2 cellular contexts compared by ENCODE assay signal in the genomic region with DNA sequence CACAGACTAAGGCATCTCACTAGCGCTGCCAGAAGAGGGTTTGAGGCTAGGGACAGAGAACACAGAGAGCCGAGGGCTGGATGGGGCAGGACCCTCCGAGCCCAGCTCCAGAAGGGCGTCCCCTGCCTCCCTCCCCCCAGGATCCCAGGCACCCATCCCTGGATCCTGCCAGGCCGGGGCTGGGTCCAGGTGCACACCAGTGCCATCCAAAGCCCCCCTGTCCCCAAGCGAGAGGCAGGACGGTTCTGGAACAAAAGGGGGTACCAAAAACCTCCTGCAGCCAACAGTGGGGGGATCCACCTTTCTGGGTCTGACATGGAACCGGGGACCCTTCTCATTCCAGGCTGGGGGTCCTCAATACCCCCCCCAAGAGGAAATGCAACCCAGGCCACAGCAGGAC.
TF ChIP-seq lines count a peak whose summit lies in the region.

No MANE protein-coding gene starts in this region.

TF ChIP-seq in A549, 52 proteins besides CTCF, POLR2A, EP300 and RAD21:
- TF ChIP-seq ZNF302 (CRISPR knock-in tag; IDR thresholded peaks at IDR 0.05) (no peak), MAZ (IDR thresholded peaks at IDR 0.05; ENCODE audit: borderline replicate concordance, low read depth, low read length) (no peak), HEYL (CRISPR knock-in tag; IDR thresholded peaks at IDR 0.05) (no peak), FOXS1 (CRISPR knock-in tag; IDR thresholded peaks at IDR 0.05) (no peak), FOSB (CRISPR knock-in tag; IDR thresholded peaks at IDR 0.05) (no peak), NPAS2 (CRISPR knock-in tag; IDR thresholded peaks at IDR 0.05; ENCODE audit: borderline replicate concordance) (no peak), ZSCAN20 (CRISPR knock-in tag; IDR thresholded peaks at IDR 0.05) (no peak), SREBF2 (IDR thresholded peaks at IDR 0.05) (no peak), CBX8 (IDR thresholded peaks at IDR 0.05) (no peak), CHD2 (IDR thresholded peaks at IDR 0.05; ENCODE audit: low read length, partially characterized antibody) (no peak), RFX5 (IDR thresholded peaks at IDR 0.05) (no peak), FOSL2 (IDR thresholded peaks at IDR 0.05) (no peak), FOSL2 (CRISPR knock-in tag; IDR thresholded peaks at IDR 0.05) (no peak)
- TF ChIP-seq, protein P1, sequence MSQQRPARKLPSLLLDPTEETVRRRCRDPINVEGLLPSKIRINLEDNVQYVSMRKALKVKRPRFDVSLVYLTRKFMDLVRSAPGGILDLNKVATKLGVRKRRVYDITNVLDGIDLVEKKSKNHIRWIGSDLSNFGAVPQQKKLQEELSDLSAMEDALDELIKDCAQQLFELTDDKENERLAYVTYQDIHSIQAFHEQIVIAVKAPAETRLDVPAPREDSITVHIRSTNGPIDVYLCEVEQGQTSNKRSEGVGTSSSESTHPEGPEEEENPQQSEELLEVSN (IDR thresholded peaks at IDR 0.05; ENCODE audit: borderline replicate concordance, low read depth) = no peak
- TF ChIP-seq, protein P2, sequence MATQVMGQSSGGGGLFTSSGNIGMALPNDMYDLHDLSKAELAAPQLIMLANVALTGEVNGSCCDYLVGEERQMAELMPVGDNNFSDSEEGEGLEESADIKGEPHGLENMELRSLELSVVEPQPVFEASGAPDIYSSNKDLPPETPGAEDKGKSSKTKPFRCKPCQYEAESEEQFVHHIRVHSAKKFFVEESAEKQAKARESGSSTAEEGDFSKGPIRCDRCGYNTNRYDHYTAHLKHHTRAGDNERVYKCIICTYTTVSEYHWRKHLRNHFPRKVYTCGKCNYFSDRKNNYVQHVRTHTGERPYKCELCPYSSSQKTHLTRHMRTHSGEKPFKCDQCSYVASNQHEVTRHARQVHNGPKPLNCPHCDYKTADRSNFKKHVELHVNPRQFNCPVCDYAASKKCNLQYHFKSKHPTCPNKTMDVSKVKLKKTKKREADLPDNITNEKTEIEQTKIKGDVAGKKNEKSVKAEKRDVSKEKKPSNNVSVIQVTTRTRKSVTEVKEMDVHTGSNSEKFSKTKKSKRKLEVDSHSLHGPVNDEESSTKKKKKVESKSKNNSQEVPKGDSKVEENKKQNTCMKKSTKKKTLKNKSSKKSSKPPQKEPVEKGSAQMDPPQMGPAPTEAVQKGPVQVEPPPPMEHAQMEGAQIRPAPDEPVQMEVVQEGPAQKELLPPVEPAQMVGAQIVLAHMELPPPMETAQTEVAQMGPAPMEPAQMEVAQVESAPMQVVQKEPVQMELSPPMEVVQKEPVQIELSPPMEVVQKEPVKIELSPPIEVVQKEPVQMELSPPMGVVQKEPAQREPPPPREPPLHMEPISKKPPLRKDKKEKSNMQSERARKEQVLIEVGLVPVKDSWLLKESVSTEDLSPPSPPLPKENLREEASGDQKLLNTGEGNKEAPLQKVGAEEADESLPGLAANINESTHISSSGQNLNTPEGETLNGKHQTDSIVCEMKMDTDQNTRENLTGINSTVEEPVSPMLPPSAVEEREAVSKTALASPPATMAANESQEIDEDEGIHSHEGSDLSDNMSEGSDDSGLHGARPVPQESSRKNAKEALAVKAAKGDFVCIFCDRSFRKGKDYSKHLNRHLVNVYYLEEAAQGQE (IDR thresholded peaks at IDR 0.05) = no peak

TF ChIP-seq in SK-N-SH, 30 proteins besides CTCF, POLR2A, EP300 and RAD21:
- TF ChIP-seq TCF12 (IDR thresholded peaks at IDR 0.05) (no peak), POLR2AphosphoS5 (IDR thresholded peaks at IDR 0.05; ENCODE audit: low read depth, low read length) (no peak), SMC3 (IDR thresholded peaks at IDR 0.05; ENCODE audit: low read depth, low read length) (no peak), NFIC (IDR thresholded peaks at IDR 0.05; ENCODE audit: borderline replicate concordance) (no peak), RFX5 (IDR thresholded peaks at IDR 0.05; ENCODE audit: low read length) (no peak), JUND (IDR thresholded peaks at IDR 0.05) (no peak)
TF ChIP-seq in SK-N-SH: peak in this region for 0.
